In the genomic region with DNA sequence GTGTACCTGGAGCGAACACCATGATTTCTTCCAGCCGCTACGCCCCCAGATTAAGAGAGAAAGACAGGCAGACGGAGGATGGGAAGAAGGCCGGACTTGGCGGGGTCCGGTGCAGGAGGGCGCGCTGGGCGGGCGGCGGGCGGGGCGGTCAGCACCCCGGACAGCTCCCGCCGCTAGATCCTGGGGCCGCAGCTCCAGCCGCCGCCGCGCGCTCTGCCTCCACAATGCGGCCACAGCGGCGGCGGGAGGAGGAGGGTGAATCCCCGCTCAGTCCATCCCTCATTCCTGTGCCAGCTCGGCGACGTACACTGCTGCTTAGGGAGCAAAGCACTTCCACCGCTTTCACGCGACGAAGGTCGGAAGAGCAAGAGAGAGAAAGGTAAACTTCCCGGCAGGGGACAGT, we compare ENCODE assay signal across 1 cellular context.
TF ChIP-seq lines count a peak whose summit lies in the region.

A gene with protein sequence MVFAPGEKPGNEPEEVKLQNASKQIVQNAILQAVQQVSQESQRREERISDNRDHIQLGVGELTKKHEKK (minus strand): TSS at position 226 of the 403 bp plus-strand sequence. CDS start 204 bp downstream, at position 22.

TF ChIP-seq in HepG2, 621 proteins besides CTCF, POLR2A, EP300 and RAD21 (continued from another document and continues in another):
- TF ChIP-seq ZBTB43 (CRISPR knock-in tag; conservative IDR thresholded peaks at IDR 0.05), result peak; percentile 77; the same call in 1 of the 2 replicates
- no peak for TF ChIP-seq BCLAF1 (IDR thresholded peaks at IDR 0.05)
- TF ChIP-seq ZBTB38 (CRISPR knock-in tag; IDR thresholded peaks at IDR 0.05), result peak; percentile 76
- TF ChIP-seq ZNF639 (CRISPR knock-in tag; conservative IDR thresholded peaks at IDR 0.05), result no peak
- no peak for TF ChIP-seq SIX4 (CRISPR knock-in tag; IDR thresholded peaks at IDR 0.05)
- TF ChIP-seq ZUFSP (CRISPR knock-in tag; IDR thresholded peaks at IDR 0.05; ENCODE audit: borderline replicate concordance), result no peak
- TF ChIP-seq TEAD2 (CRISPR knock-in tag; IDR thresholded peaks at IDR 0.05), result peak; percentile 85
- TF ChIP-seq NFKBIZ (CRISPR knock-in tag; IDR thresholded peaks at IDR 0.05), result 0 out of 2 replicates have a peak, but pooled peaks have one; percentile 32
- TF ChIP-seq SRSF9 (IDR thresholded peaks at IDR 0.05; ENCODE audit: borderline replicate concordance, insufficient read depth, low read depth, low read length, poor library complexity, severe bottlenecking), result no peak
- peak; percentile 61 for TF ChIP-seq RBM39 (IDR thresholded peaks at IDR 0.05; ENCODE audit: low read depth, low read length, poor library complexity, severe bottlenecking)
- TF ChIP-seq MED8 (CRISPR knock-in tag; IDR thresholded peaks at IDR 0.05; ENCODE audit: insufficient replicate concordance), result no peak
- no peak for TF ChIP-seq TARDBP (CRISPR knock-in tag; IDR thresholded peaks at IDR 0.05)
- no peak for TF ChIP-seq YEATS2 (CRISPR knock-in tag; IDR thresholded peaks at IDR 0.05; ENCODE audit: borderline replicate concordance)
- TF ChIP-seq SP4 (CRISPR knock-in tag; IDR thresholded peaks at IDR 0.05), result no peak
- TF ChIP-seq, protein P1, sequence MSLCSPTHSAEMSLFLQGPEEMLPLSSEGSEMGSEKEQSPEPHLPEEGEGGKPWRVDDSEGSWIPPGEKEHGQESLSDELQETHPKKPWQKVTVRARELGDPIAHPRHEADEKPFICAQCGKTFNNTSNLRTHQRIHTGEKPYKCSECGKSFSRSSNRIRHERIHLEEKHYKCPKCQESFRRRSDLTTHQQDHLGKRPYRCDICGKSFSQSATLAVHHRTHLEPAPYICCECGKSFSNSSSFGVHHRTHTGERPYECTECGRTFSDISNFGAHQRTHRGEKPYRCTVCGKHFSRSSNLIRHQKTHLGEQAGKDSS (CRISPR knock-in tag; IDR thresholded peaks at IDR 0.05; ENCODE audit: borderline replicate concordance, low read depth), result no peak; the same call in 1 of the 2 replicates
- TF ChIP-seq, protein P2, sequence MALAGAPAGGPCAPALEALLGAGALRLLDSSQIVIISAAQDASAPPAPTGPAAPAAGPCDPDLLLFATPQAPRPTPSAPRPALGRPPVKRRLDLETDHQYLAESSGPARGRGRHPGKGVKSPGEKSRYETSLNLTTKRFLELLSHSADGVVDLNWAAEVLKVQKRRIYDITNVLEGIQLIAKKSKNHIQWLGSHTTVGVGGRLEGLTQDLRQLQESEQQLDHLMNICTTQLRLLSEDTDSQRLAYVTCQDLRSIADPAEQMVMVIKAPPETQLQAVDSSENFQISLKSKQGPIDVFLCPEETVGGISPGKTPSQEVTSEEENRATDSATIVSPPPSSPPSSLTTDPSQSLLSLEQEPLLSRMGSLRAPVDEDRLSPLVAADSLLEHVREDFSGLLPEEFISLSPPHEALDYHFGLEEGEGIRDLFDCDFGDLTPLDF (CRISPR knock-in tag; IDR thresholded peaks at IDR 0.05), result 0 out of 2 replicates have a peak, but pooled peaks have one; percentile 32
- TF ChIP-seq MTA1 (CRISPR knock-in tag; IDR thresholded peaks at IDR 0.05; ENCODE audit: borderline replicate concordance), result no peak
- TF ChIP-seq, protein P3, sequence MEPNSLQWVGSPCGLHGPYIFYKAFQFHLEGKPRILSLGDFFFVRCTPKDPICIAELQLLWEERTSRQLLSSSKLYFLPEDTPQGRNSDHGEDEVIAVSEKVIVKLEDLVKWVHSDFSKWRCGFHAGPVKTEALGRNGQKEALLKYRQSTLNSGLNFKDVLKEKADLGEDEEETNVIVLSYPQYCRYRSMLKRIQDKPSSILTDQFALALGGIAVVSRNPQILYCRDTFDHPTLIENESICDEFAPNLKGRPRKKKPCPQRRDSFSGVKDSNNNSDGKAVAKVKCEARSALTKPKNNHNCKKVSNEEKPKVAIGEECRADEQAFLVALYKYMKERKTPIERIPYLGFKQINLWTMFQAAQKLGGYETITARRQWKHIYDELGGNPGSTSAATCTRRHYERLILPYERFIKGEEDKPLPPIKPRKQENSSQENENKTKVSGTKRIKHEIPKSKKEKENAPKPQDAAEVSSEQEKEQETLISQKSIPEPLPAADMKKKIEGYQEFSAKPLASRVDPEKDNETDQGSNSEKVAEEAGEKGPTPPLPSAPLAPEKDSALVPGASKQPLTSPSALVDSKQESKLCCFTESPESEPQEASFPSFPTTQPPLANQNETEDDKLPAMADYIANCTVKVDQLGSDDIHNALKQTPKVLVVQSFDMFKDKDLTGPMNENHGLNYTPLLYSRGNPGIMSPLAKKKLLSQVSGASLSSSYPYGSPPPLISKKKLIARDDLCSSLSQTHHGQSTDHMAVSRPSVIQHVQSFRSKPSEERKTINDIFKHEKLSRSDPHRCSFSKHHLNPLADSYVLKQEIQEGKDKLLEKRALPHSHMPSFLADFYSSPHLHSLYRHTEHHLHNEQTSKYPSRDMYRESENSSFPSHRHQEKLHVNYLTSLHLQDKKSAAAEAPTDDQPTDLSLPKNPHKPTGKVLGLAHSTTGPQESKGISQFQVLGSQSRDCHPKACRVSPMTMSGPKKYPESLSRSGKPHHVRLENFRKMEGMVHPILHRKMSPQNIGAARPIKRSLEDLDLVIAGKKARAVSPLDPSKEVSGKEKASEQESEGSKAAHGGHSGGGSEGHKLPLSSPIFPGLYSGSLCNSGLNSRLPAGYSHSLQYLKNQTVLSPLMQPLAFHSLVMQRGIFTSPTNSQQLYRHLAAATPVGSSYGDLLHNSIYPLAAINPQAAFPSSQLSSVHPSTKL (CRISPR knock-in tag; IDR thresholded peaks at IDR 0.05), result peak; percentile 56; the same call in 1 of the 2 replicates
- no peak for TF ChIP-seq ZNF234 (CRISPR knock-in tag; conservative IDR thresholded peaks at IDR 0.05)
- TF ChIP-seq ZNF451 (CRISPR knock-in tag; IDR thresholded peaks at IDR 0.05), result 0 out of 2 replicates have a peak, but pooled peaks have one; percentile 67
- no peak for TF ChIP-seq PBX2 (CRISPR knock-in tag; IDR thresholded peaks at IDR 0.05)
- TF ChIP-seq NFIC (IDR thresholded peaks at IDR 0.05; ENCODE audit: low read length), result no peak
- no peak for TF ChIP-seq ZNF75D (CRISPR knock-in tag; IDR thresholded peaks at IDR 0.05; ENCODE audit: borderline replicate concordance)
- no peak for TF ChIP-seq PRDM4 (CRISPR knock-in tag; IDR thresholded peaks at IDR 0.05; ENCODE audit: borderline replicate concordance)
- TF ChIP-seq PHF21A (CRISPR knock-in tag; IDR thresholded peaks at IDR 0.05), result no peak
- TF ChIP-seq TBP (CRISPR knock-in tag; IDR thresholded peaks at IDR 0.05), result no peak
- TF ChIP-seq, protein P4, sequence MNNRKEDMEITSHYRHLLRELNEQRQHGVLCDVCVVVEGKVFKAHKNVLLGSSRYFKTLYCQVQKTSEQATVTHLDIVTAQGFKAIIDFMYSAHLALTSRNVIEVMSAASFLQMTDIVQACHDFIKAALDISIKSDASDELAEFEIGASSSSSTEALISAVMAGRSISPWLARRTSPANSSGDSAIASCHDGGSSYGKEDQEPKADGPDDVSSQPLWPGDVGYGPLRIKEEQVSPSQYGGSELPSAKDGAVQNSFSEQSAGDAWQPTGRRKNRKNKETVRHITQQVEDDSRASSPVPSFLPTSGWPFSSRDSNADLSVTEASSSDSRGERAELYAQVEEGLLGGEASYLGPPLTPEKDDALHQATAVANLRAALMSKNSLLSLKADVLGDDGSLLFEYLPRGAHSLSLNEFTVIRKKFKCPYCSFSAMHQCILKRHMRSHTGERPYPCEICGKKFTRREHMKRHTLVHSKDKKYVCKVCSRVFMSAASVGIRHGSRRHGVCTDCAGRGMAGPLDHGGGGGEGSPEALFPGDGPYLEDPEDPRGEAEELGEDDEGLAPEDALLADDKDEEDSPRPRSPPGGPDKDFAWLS (CRISPR knock-in tag; IDR thresholded peaks at IDR 0.05; ENCODE audit: borderline replicate concordance), result no peak
- no peak for TF ChIP-seq ZNF598 (CRISPR knock-in tag; IDR thresholded peaks at IDR 0.05; ENCODE audit: borderline replicate concordance)
- TF ChIP-seq ZFP36L1 (CRISPR knock-in tag; IDR thresholded peaks at IDR 0.05), result 0 out of 2 replicates have a peak, but pooled peaks have one; percentile 56
- 0 out of 2 replicates have a peak, but pooled peaks have one; percentile 83 for TF ChIP-seq ZNF557 (CRISPR knock-in tag; IDR thresholded peaks at IDR 0.05)
- 0 out of 2 replicates have a peak, but pooled peaks have one; percentile 24 for TF ChIP-seq GATAD1 (CRISPR knock-in tag; IDR thresholded peaks at IDR 0.05)
- peak; percentile 81 for TF ChIP-seq ZNF883 (CRISPR knock-in tag; IDR thresholded peaks at IDR 0.05; ENCODE audit: not compliant biosample characterization)
- TF ChIP-seq TCF7L2 (IDR thresholded peaks at IDR 0.05; ENCODE audit: low read depth, low read length), result no peak
- TF ChIP-seq TOPORS (CRISPR knock-in tag; IDR thresholded peaks at IDR 0.05), result no peak
- TF ChIP-seq ZFP90 (CRISPR knock-in tag; IDR thresholded peaks at IDR 0.05; ENCODE audit: borderline replicate concordance), result peak; percentile 67; the same call in 1 of the 2 replicates
- TF ChIP-seq MIER2 (CRISPR knock-in tag; IDR thresholded peaks at IDR 0.05), result peak; percentile 98
- no peak for TF ChIP-seq ZNF572 (CRISPR knock-in tag; IDR thresholded peaks at IDR 0.05)
